14 cellular contexts compared by ENCODE assay signal in the genomic region with DNA sequence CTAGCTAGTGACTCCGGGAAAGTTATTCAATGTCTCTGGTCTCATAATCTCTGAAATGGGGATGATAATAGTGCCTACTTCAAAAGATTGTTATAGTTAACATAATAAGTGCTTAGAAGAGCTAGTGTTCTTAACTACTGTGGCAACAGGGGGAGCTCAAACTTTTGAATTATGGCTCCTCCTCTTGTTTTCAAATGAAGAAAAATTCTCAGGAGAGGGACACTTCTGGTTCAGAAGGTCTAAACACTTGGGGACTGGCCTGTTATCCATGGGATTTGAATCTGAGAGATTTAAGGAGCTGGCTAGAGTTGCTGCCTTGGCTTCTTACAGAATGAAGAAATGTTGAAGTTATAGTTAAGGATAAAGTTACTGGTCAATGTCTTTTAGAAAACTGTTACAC.
DNase-seq lines count a peak whose midpoint lies in the region; ATAC-seq and TF ChIP-seq lines count a peak whose summit lies in the region.
"Had no signal": no experiment of that assay in that cellular context is flagged by ENCODE, and none has a peak within 500 bp of the region (broad histone marks: within the 10 kb centered on the region; RNA-seq: fewer than 3 reads in every experiment).

No MANE protein-coding gene starts in this region.

- TF ChIP-seq CTCF in heart left ventricle (IDR thresholded peaks at IDR 0.05) = peak in 5 of 12 donors; percentile 13 to 45 (median 35)

- H3K4me1 Mint-ChIP-seq in activated CD4-positive, alpha-beta memory T cell treated with anti-CD3 and anti-CD28 coated beads for 36 hours (ENCODE audit: low read depth) = peaks cover 56% of the 10 kb centered on the region
- peaks cover 37% of the 10 kb centered on the region for H3K4me1 Mint-ChIP-seq in activated CD4-positive, alpha-beta memory T cell treated with anti-CD3 and anti-CD28 coated beads, Interleukin-2, amount 10 ng/mL, durations not matched to agents 7 days and 5 days
- H3K4me1 Mint-ChIP-seq in activated naive CD8-positive, alpha-beta T cell treated with anti-CD3 and anti-CD28 coated beads for 36 hours = peaks cover 42% of the 10 kb centered on the region
- H3K4me1 Mint-ChIP-seq in stimulated activated effector memory CD8-positive, alpha-beta T cell treated with anti-CD3 and anti-CD28 coated beads, Interleukin-12 subunit alpha, Interleukin-12 subunit beta, amount 100 ng/mL, for 72 hours = peaks cover 70% of the 10 kb centered on the region

- H3K9me3 ChIP-seq in heart left ventricle = no peaks in the 10 kb centered on the region

- H3K27me3 Mint-ChIP-seq in activated CD4-positive, alpha-beta memory T cell treated with anti-CD3 and anti-CD28 coated beads for 36 hours = no peaks in the 10 kb centered on the region
- H3K27me3 Mint-ChIP-seq in activated CD4-positive, alpha-beta memory T cell treated with anti-CD3 and anti-CD28 coated beads, Interleukin-2, amount 10 ng/mL, durations not matched to agents 7 days and 5 days = no peaks in the 10 kb centered on the region
- H3K27me3 Mint-ChIP-seq in activated naive CD8-positive, alpha-beta T cell treated with anti-CD3 and anti-CD28 coated beads for 36 hours = no peaks in the 10 kb centered on the region
- H3K27me3 Mint-ChIP-seq: IgD-negative memory B cell, progenitor cell of endocrine pancreas had no signal

- POLR2A ChIA-PET in activated CD4-positive, alpha-beta memory T cell treated with anti-CD3 and anti-CD28 coated beads for 36 hours (lab: Charles Lee) = no interaction called here
- POLR2A ChIA-PET in activated CD4-positive, alpha-beta memory T cell treated with anti-CD3 and anti-CD28 coated beads, Interleukin-2, amount 10 ng/mL, durations not matched to agents 7 days and 5 days (lab: Charles Lee) = no interaction called here

- H3K4me3 ChIP-seq in heart left ventricle = no peak overlapping the region

- DNase-seq in activated CD4-positive, alpha-beta memory T cell treated with anti-CD3 and anti-CD28 coated beads for 36 hours = no peak
- DNase-seq in activated CD4-positive, alpha-beta memory T cell treated with anti-CD3 and anti-CD28 coated beads, Interleukin-2, amount 10 ng/mL, durations not matched to agents 7 days and 5 days = no peak
- no peak for DNase-seq in activated naive CD8-positive, alpha-beta T cell treated with anti-CD3 and anti-CD28 coated beads for 36 hours
- DNase-seq in heart left ventricle (no peak), cerebellum (ENCODE audit: low spot score) (no peak), HuH-7.5 (ENCODE audit: low spot score) (no peak)
- no peak for DNase-seq in stimulated activated effector memory CD8-positive, alpha-beta T cell treated with anti-CD3 and anti-CD28 coated beads, Interleukin-12 subunit alpha, Interleukin-12 subunit beta, amount 100 ng/mL, for 72 hours (ENCODE audit: low spot score in 2 of 2)
- DNase-seq: ACHN, NCI-H2081 had no signal

- WGBS in heart left ventricle, 4 donors = 61 to 80% (median 73%) methylated on average over 1 of the region's 1 CpG

- CTCF ChIA-PET in activated CD4-positive, alpha-beta memory T cell treated with anti-CD3 and anti-CD28 coated beads for 36 hours (lab: Charles Lee) = interaction anchor here (0.8 to 1.1 kb wide), 2 partner anchors 9 to 46 kb away, joined by 3 to 6 read pairs; no protein-coding TSS in a partner anchor
- CTCF ChIA-PET in activated CD4-positive, alpha-beta memory T cell treated with anti-CD3 and anti-CD28 coated beads, Interleukin-2, amount 10 ng/mL, durations not matched to agents 7 days and 5 days (lab: Charles Lee) = interaction anchor here (1.3 kb wide), 1 partner anchor 22 kb away, joined by 4 read pairs; no protein-coding TSS in a partner anchor

- no peak overlapping the region for H3K4me3 Mint-ChIP-seq in activated CD4-positive, alpha-beta memory T cell treated with anti-CD3 and anti-CD28 coated beads for 36 hours
- H3K4me3 Mint-ChIP-seq in activated CD4-positive, alpha-beta memory T cell treated with anti-CD3 and anti-CD28 coated beads, Interleukin-2, amount 10 ng/mL, durations not matched to agents 7 days and 5 days = no peak overlapping the region
- H3K4me3 Mint-ChIP-seq in activated naive CD8-positive, alpha-beta T cell treated with anti-CD3 and anti-CD28 coated beads for 36 hours = no peak overlapping the region
- H3K4me3 Mint-ChIP-seq in stimulated activated effector memory CD8-positive, alpha-beta T cell treated with anti-CD3 and anti-CD28 coated beads, Interleukin-12 subunit alpha, Interleukin-12 subunit beta, amount 100 ng/mL, for 72 hours = no peak overlapping the region
- H3K4me3 Mint-ChIP-seq: IgD-negative memory B cell had no signal

- peaks cover 14 to 99% (median 87%) of the 10 kb centered on the region in 12 donors for H3K4me1 ChIP-seq in heart left ventricle

- no peak for TF ChIP-seq POLR2A in heart left ventricle (IDR thresholded peaks at IDR 0.05)

- no peak for ATAC-seq in heart left ventricle
- no peak for ATAC-seq in stimulated activated effector memory CD8-positive, alpha-beta T cell treated with anti-CD3 and anti-CD28 coated beads, Interleukin-12 subunit alpha, Interleukin-12 subunit beta, amount 100 ng/mL, for 72 hours
- no peak for ATAC-seq in GM18861 (IDR thresholded peaks at IDR 0.05; ENCODE audit: unreplicated experiment)
- ATAC-seq: activated naive CD4-positive, alpha-beta T cell treated with anti-CD3 and anti-CD28 coated beads, Interleukin-2, amount 50 U/mL, for 72 hours; Panc1 had no signal

- H3K27me3 ChIP-seq in heart left ventricle = no peaks in the 10 kb centered on the region

- peak overlapping the region in 7 of 12 donors; percentile 2 to 79 (median 24) for H3K27ac ChIP-seq in heart left ventricle

- peaks cover 34% of the 10 kb centered on the region for H3K36me3 Mint-ChIP-seq in activated CD4-positive, alpha-beta memory T cell treated with anti-CD3 and anti-CD28 coated beads for 36 hours
- peaks cover 64% of the 10 kb centered on the region for H3K36me3 Mint-ChIP-seq in activated CD4-positive, alpha-beta memory T cell treated with anti-CD3 and anti-CD28 coated beads, Interleukin-2, amount 10 ng/mL, durations not matched to agents 7 days and 5 days (ENCODE audit: low read depth)
- peaks cover 44% of the 10 kb centered on the region for H3K36me3 Mint-ChIP-seq in activated naive CD8-positive, alpha-beta T cell treated with anti-CD3 and anti-CD28 coated beads for 36 hours
- H3K36me3 Mint-ChIP-seq in stimulated activated effector memory CD8-positive, alpha-beta T cell treated with anti-CD3 and anti-CD28 coated beads, Interleukin-12 subunit alpha, Interleukin-12 subunit beta, amount 100 ng/mL, for 72 hours = peaks cover 66% of the 10 kb centered on the region

- peak overlapping the region; percentile 11 for H3K27ac Mint-ChIP-seq in activated CD4-positive, alpha-beta memory T cell treated with anti-CD3 and anti-CD28 coated beads for 36 hours
- no peak overlapping the region for H3K27ac Mint-ChIP-seq in activated CD4-positive, alpha-beta memory T cell treated with anti-CD3 and anti-CD28 coated beads, Interleukin-2, amount 10 ng/mL, durations not matched to agents 7 days and 5 days
- peak overlapping the region; percentile 2 for H3K27ac Mint-ChIP-seq in activated naive CD8-positive, alpha-beta T cell treated with anti-CD3 and anti-CD28 coated beads for 36 hours
- H3K27ac Mint-ChIP-seq in stimulated activated effector memory CD8-positive, alpha-beta T cell treated with anti-CD3 and anti-CD28 coated beads, Interleukin-12 subunit alpha, Interleukin-12 subunit beta, amount 100 ng/mL, for 72 hours = peak overlapping the region; percentile 73

- intact Hi-C loops in activated CD4-positive, alpha-beta memory T cell treated with anti-CD3 and anti-CD28 coated beads for 36 hours (cut with micrococcal nuclease) = loop anchor here (10.0 kb wide), 1 partner anchor 387 kb away; a partner anchor contains a TSS
- intact Hi-C loops in heart left ventricle (cut with DNase I) = loop anchor here in 1 of 10 donors (5.0 kb wide), 1 partner anchor 115 kb away; no protein-coding TSS in a partner anchor

- H3K9me3 Mint-ChIP-seq in activated CD4-positive, alpha-beta memory T cell treated with anti-CD3 and anti-CD28 coated beads for 36 hours = no peaks in the 10 kb centered on the region
- no peaks in the 10 kb centered on the region for H3K9me3 Mint-ChIP-seq in activated CD4-positive, alpha-beta memory T cell treated with anti-CD3 and anti-CD28 coated beads, Interleukin-2, amount 10 ng/mL, durations not matched to agents 7 days and 5 days
- no peaks in the 10 kb centered on the region for H3K9me3 Mint-ChIP-seq in activated naive CD8-positive, alpha-beta T cell treated with anti-CD3 and anti-CD28 coated beads for 36 hours
- H3K9me3 Mint-ChIP-seq in stimulated activated effector memory CD8-positive, alpha-beta T cell treated with anti-CD3 and anti-CD28 coated beads, Interleukin-12 subunit alpha, Interleukin-12 subunit beta, amount 100 ng/mL, for 72 hours = no peaks in the 10 kb centered on the region
- H3K9me3 Mint-ChIP-seq: IgD-negative memory B cell had no signal

- H3K36me3 ChIP-seq in heart left ventricle = peaks cover 0 to 69% (median 23%) of the 10 kb centered on the region in 9 donors
